10 cellular contexts compared by ENCODE assay signal in the genomic region with DNA sequence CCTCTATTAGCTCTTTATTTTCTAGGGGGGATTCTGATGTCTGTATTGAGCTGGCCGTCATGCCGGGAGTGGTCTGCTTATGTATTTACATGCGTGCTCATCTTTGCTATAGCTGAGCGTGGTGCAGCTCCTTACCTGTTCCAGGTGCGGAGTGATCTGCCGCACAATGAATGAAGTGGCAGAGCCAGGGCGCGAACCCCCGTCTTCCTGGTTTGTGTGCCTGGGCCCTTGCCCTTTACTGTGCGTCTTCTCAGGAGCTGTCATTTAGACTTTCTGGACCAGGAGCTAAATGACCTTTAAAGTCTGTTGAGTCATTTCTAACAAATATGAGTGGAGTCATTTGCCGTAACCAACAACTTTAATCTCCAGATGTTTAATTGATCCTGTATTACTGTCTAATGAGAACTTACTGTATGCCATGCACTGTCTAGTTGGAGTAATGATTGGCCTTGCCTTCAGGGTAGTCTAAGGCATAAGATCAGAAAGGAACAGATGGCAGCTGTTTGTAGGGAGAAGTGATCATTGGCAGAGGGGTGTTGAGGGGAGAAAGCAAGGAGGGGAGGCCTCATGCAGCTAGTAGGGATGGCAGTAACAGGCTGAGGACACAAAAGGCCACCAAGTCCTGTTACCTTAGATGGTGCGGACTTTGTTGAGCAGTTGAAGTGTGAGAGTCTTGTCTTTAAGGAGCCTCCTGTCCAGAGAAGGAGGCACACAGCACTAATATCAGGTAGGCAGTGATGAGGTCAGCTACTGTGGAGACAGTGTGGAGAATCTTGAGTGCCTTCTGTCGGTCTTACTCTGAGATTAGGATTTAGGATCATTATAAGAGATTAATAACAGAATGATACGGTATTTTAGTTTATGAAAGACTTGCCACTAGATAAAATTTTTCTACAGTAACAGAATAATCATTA. TPM values are rescaled to one million over a fixed set of nuclear protein-coding genes. Genes with fewer than 3 reads are reported as not detected.
DNase-seq lines count a peak whose midpoint lies in the region; ATAC-seq, FAIRE-seq and TF ChIP-seq lines count a peak whose summit lies in the region.
"Had no signal": no experiment of that assay in that cellular context is flagged by ENCODE, and none has a peak within 500 bp of the region (broad histone marks: within the 10 kb centered on the region; RNA-seq: fewer than 3 reads in every experiment).

No MANE protein-coding gene starts in this region.

- no peaks in the 10 kb centered on the region for H3K27me3 Mint-ChIP-seq in activated CD8-positive, alpha-beta memory T cell treated with anti-CD3 and anti-CD28 coated beads, Interleukin-2, amount 10 ng/mL, durations not matched to agents 7 days and 5 days

- H3K36me3 ChIP-seq in OCI-LY3 (replicated peaks; ENCODE audit: low read depth, low read length) (peaks cover 28% of the 10 kb centered on the region), fibroblast of lung (ENCODE audit: control insufficient read depth, insufficient read depth, low read length) (peaks cover 2% of the 10 kb centered on the region), tibial nerve (peaks cover 0 to 1% (median 0%) of the 10 kb centered on the region in 3 donors)

- no peak for ATAC-seq in activated CD8-positive, alpha-beta memory T cell treated with anti-CD3 and anti-CD28 coated beads, Interleukin-2, amount 10 ng/mL, durations not matched to agents 7 days and 5 days
- peak; percentile 42 for ATAC-seq in stimulated activated naive CD8-positive, alpha-beta T cell treated with anti-CD3 and anti-CD28 coated beads, Interleukin-15, Interleukin-2, amounts not matched to agents 100 U/mL and 50 U/mL, for 24 hours

- peaks cover 70% of the 10 kb centered on the region for H3K4me1 Mint-ChIP-seq in activated CD8-positive, alpha-beta memory T cell treated with anti-CD3 and anti-CD28 coated beads, Interleukin-2, amount 10 ng/mL, durations not matched to agents 7 days and 5 days

- H3K27me3 ChIP-seq in OCI-LY3 (ENCODE audit: low read depth, low read length) (no peaks in the 10 kb centered on the region), fibroblast of lung (ENCODE audit: control insufficient read depth, insufficient read depth, low read length) (no peaks in the 10 kb centered on the region), tibial nerve (no peaks in the 10 kb centered on the region)
- H3K27me3 ChIP-seq: foreskin keratinocyte, stomach had no signal

- H3K36me3 Mint-ChIP-seq in activated CD8-positive, alpha-beta memory T cell treated with anti-CD3 and anti-CD28 coated beads, Interleukin-2, amount 10 ng/mL, durations not matched to agents 7 days and 5 days, result peaks cover 16% of the 10 kb centered on the region

- peaks cover 98% of the 10 kb centered on the region for H3K79me2 ChIP-seq in OCI-LY3 (ENCODE audit: low read length)
- H3K79me2 ChIP-seq in fibroblast of lung (ENCODE audit: control insufficient read depth, insufficient read depth, low read length), result peaks cover 55% of the 10 kb centered on the region

- no peak for FAIRE-seq in GM12892 (lab: Jason Lieb, UNC)

- H3K4me2 ChIP-seq in OCI-LY3 (ENCODE audit: low read length) (peak overlapping the region; percentile 50), fibroblast of lung (ENCODE audit: extremely low read depth, insufficient read depth, low read length) (no peak overlapping the region)

- TF ChIP-seq POLR2A in GM12892 (IDR thresholded peaks at IDR 0.05; ENCODE audit: low read depth, low read length) (no peak), tibial nerve (IDR thresholded peaks at IDR 0.05) (no peak)

- peaks cover 55% of the 10 kb centered on the region for H3K4me1 ChIP-seq in OCI-LY3 (ENCODE audit: low read length)
- peaks cover 13% of the 10 kb centered on the region for H3K4me1 ChIP-seq in fibroblast of lung (ENCODE audit: control insufficient read depth, extremely low read depth, insufficient read depth, low read length)
- H3K4me1 ChIP-seq in tibial nerve, result peaks cover 0 to 52% (median 14%) of the 10 kb centered on the region in 4 donors

- peak overlapping the region; percentile 83 for H3K27ac Mint-ChIP-seq in activated CD8-positive, alpha-beta memory T cell treated with anti-CD3 and anti-CD28 coated beads, Interleukin-2, amount 10 ng/mL, durations not matched to agents 7 days and 5 days

- no peaks in the 10 kb centered on the region for H3K9me3 Mint-ChIP-seq in activated CD8-positive, alpha-beta memory T cell treated with anti-CD3 and anti-CD28 coated beads, Interleukin-2, amount 10 ng/mL, durations not matched to agents 7 days and 5 days (ENCODE audit: low read depth)

- H2AFZ ChIP-seq in OCI-LY3 (ENCODE audit: low read depth, low read length) (no peak overlapping the region), fibroblast of lung (ENCODE audit: low read length) (no peak overlapping the region)

- no peaks in the 10 kb centered on the region for H3K9me3 ChIP-seq in OCI-LY3 (ENCODE audit: insufficient read depth, low read length)
- H3K9me3 ChIP-seq in fibroblast of lung (ENCODE audit: control insufficient read depth, insufficient read depth, low read depth, low read length), result no peaks in the 10 kb centered on the region
- no peaks in the 10 kb centered on the region for H3K9me3 ChIP-seq in tibial nerve
- H3K9me3 ChIP-seq: stomach had no signal

- WGBS in tibial nerve, 2 donors, result 89 to 90% methylated on average over 14 of the region's 14 CpGs

- TF ChIP-seq CTCF in OCI-LY3 (IDR thresholded peaks at IDR 0.05; ENCODE audit: low read depth, low read length), result no peak
- no peak for TF ChIP-seq CTCF in fibroblast of lung (conservative IDR thresholded peaks at IDR 0.05 in 1 of 2, IDR thresholded peaks at IDR 0.05 in 1 of 2; ENCODE audit: low read depth in 1 of 2, low read length in 2 of 2)
- TF ChIP-seq CTCF in tibial nerve (IDR thresholded peaks at IDR 0.05), result no peak

- DNase-seq in activated CD8-positive, alpha-beta memory T cell treated with anti-CD3 and anti-CD28 coated beads, Interleukin-2, amount 10 ng/mL, durations not matched to agents 7 days and 5 days, result no peak
- DNase-seq in activated CD8-positive, alpha-beta memory T cell treated with anti-CD3 and anti-CD28 coated beads, Interleukin-2, amount 50 U/mL, for 48 hours, result no peak
- DNase-seq in fibroblast of lung (ENCODE audit: low read depth in 2 of 2) (no peak), GM12892 (ENCODE audit: insufficient read length) (no peak), tibial nerve (ENCODE audit: low spot score in 2 of 2) (no peak)
- DNase-seq in stimulated activated naive CD8-positive, alpha-beta T cell treated with anti-CD3 and anti-CD28 coated beads, Interleukin-15, Interleukin-2, amounts not matched to agents 100 U/mL and 50 U/mL, for 24 hours, result peak; percentile 16
- no peak for DNase-seq in activated CD4-positive, alpha-beta T cell treated with anti-CD3 and anti-CD28 coated beads, Interleukin-2, amount 50 U/mL, for 48 hours

- no peak for TF ChIP-seq EP300 in tibial nerve (IDR thresholded peaks at IDR 0.05)

- H3K27ac ChIP-seq in OCI-LY3 (ENCODE audit: low read length) (no peak overlapping the region), fibroblast of lung (ENCODE audit: insufficient read depth, low read length) (peak overlapping the region; percentile 60), tibial nerve (peak overlapping the region in 1 of 4 donors; percentile 45)

- no peak overlapping the region for H3K4me3 Mint-ChIP-seq in activated CD8-positive, alpha-beta memory T cell treated with anti-CD3 and anti-CD28 coated beads, Interleukin-2, amount 10 ng/mL, durations not matched to agents 7 days and 5 days

- CTCF ChIA-PET in activated CD8-positive, alpha-beta memory T cell treated with anti-CD3 and anti-CD28 coated beads, Interleukin-2, amount 10 ng/mL, durations not matched to agents 7 days and 5 days (lab: Charles Lee), result interaction anchor here (0.9 to 10.7 kb wide), 29 partner anchors 7 to 333 kb away, joined by 3 to 294 read pairs (median 5); a partner anchor contains a TSS

- H3K4me3 ChIP-seq in OCI-LY3 (ENCODE audit: low read length), result no peak overlapping the region
- H3K4me3 ChIP-seq in fibroblast of lung (replicated peaks in 1 of 4; ENCODE audit: control extremely low read depth in 1 of 4, insufficient read depth in 1 of 4, low read depth in 3 of 4, low read length in 4 of 4), result no peak overlapping the region
- H3K4me3 ChIP-seq in tibial nerve, result no peak overlapping the region
- H3K4me3 ChIP-seq: stomach had no signal

- H3K9ac ChIP-seq in OCI-LY3 (ENCODE audit: low read length), result no peak overlapping the region
- H3K9ac ChIP-seq in fibroblast of lung (ENCODE audit: insufficient read depth, low read length), result no peak overlapping the region

- H4K20me1 ChIP-seq in OCI-LY3 (ENCODE audit: insufficient read depth, low read length) (peaks cover 95% of the 10 kb centered on the region), fibroblast of lung (ENCODE audit: control insufficient read depth, extremely low read depth, insufficient read depth, low read length) (no peaks in the 10 kb centered on the region)

RNA-seq across cellular contexts. Expression of a gene that starts 53.9 kb away (rescaled TPM):
- 100 to 1,000 TPM in 1 of 2 experiments, 10 to 100 TPM in 1; 90.9 to 117 TPM for total RNA-seq in activated CD8-positive, alpha-beta memory T cell treated with anti-CD3 and anti-CD28 coated beads, Interleukin-2, amount 10 ng/mL, durations not matched to agents 7 days and 5 days
- total RNA-seq in fibroblast of lung (31.8 and 48.6 TPM in 2 replicates), tibial nerve (10 to 100 TPM; 31.7 to 56.1 (median 43.2) TPM)
- 59.1 and 70.2 TPM in 2 replicates for polyA plus RNA-seq in fibroblast of lung
- polyA plus RNA-seq in fibroblast of lung (2012), result 62.9 and 68.5 TPM in 2 replicates
- polyA minus RNA-seq in fibroblast of lung (ENCODE audit: low replicate concordance), result 261 and 483 TPM in 2 replicates
- polyA plus RNA-seq in GM12892 (2012; ENCODE audit: missing spikeins), result 83.1 TPM
